3 cellular contexts compared by ENCODE assay signal in genomic region chr18:67023059-67023458, GRCh38.
"Had no signal": no experiment of that assay in that cellular context is flagged by ENCODE, and none has a peak within 500 bp of the region (broad histone marks: within the 10 kb centered on the region; RNA-seq: fewer than 3 reads in every experiment).

No MANE protein-coding gene starts in this region.

- H3K4me3 ChIP-seq: GM12878 had no signal

- ATAC-seq: GM12878 had no signal

- DNase-seq: GDM1, GF-D8 had no signal
